8 cellular contexts compared by ENCODE assay signal in the genomic region with DNA sequence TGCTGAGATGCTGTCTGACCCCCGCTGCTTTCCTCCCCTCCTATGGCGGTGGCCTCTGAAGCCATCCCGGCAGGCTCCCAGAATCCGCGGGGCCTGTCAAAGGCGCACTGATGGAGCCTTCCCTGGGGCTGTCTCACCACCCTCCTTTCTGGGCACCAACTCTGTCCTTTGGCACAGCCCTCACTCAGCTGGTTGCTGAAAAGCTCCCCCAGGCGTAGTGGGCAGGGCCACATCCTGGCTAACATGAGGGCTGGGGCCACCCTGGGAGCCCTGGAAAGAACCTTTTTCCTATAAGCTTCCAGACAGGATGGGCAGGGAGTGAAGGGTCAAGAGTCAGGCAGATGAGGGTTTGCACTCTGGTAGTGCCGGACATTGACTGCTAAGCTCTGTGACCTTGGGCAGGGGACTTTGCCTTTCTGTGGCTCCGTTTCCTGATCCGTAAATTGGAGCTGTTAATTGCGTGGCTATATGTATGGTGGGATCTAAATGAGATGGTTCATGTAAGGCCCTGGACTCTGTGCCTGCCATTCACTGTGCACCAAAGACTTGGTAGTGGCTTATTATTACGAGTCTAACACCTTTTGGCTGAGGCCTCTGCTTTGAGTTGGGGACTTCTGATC. TPM values are rescaled to one million over a fixed set of nuclear protein-coding genes. Genes with fewer than 3 reads are reported as not detected.
DNase-seq lines count a peak whose midpoint lies in the region; ATAC-seq and TF ChIP-seq lines count a peak whose summit lies in the region.

No MANE protein-coding gene starts in this region.

- H3K4me3 ChIP-seq in HL-60 (replicated peaks; ENCODE audit: insufficient read depth, low read length) (no peak overlapping the region), hepatocyte (no peak overlapping the region)

- H3K4me1 Mint-ChIP-seq in activated CD4-positive, alpha-beta memory T cell treated with anti-CD3 and anti-CD28 coated beads, Interleukin-2, amount 10 ng/mL, durations not matched to agents 7 days and 5 days = peaks cover 72% of the 10 kb centered on the region
- peaks cover 64% of the 10 kb centered on the region for H3K4me1 Mint-ChIP-seq in stimulated activated effector memory CD8-positive, alpha-beta T cell treated with anti-CD3 and anti-CD28 coated beads, Interleukin-12 subunit alpha, Interleukin-12 subunit beta, amount 100 ng/mL, for 72 hours

- H3K79me2 ChIP-seq in hepatocyte = peaks cover 78% of the 10 kb centered on the region

- no peaks in the 10 kb centered on the region for H3K9me2 ChIP-seq in hepatocyte (replicated peaks; ENCODE audit: insufficient read depth)

- no peak for TF ChIP-seq CTCF in HL-60 (IDR thresholded peaks at IDR 0.05; ENCODE audit: insufficient read depth, low read length)
- no peak for TF ChIP-seq CTCF in hepatocyte (IDR thresholded peaks at IDR 0.05; ENCODE audit: poor library complexity)

- peaks cover 71% of the 10 kb centered on the region for H4K20me1 ChIP-seq in hepatocyte (ENCODE audit: insufficient read depth, poor library complexity, severe bottlenecking)

- H3K36me3 Mint-ChIP-seq in activated CD4-positive, alpha-beta memory T cell treated with anti-CD3 and anti-CD28 coated beads, Interleukin-2, amount 10 ng/mL, durations not matched to agents 7 days and 5 days (ENCODE audit: low read depth) = peaks cover 64% of the 10 kb centered on the region
- peaks cover 95% of the 10 kb centered on the region for H3K36me3 Mint-ChIP-seq in stimulated activated effector memory CD8-positive, alpha-beta T cell treated with anti-CD3 and anti-CD28 coated beads, Interleukin-12 subunit alpha, Interleukin-12 subunit beta, amount 100 ng/mL, for 72 hours

- H3K4me2 ChIP-seq in hepatocyte = no peak overlapping the region

- no peak overlapping the region for H2AFZ ChIP-seq in hepatocyte

- H3K27me3 ChIP-seq in HL-60 (ENCODE audit: insufficient read depth, poor library complexity, severe bottlenecking) (no peaks in the 10 kb centered on the region), hepatocyte (no peaks in the 10 kb centered on the region)

- 86% methylated on average over 12 of the region's 12 CpGs for WGBS in hepatocyte (ENCODE audit: low lambda C conversion rate, missing lambda C conversion rate)

- H3K36me3 ChIP-seq in hepatocyte (replicated peaks; ENCODE audit: insufficient read depth, low read depth) = no peaks in the 10 kb centered on the region

- no peaks in the 10 kb centered on the region for H3K9me3 ChIP-seq in hepatocyte (ENCODE audit: low read depth)

- no peaks in the 10 kb centered on the region for H3K9me3 Mint-ChIP-seq in activated CD4-positive, alpha-beta memory T cell treated with anti-CD3 and anti-CD28 coated beads, Interleukin-2, amount 10 ng/mL, durations not matched to agents 7 days and 5 days
- no peaks in the 10 kb centered on the region for H3K9me3 Mint-ChIP-seq in stimulated activated effector memory CD8-positive, alpha-beta T cell treated with anti-CD3 and anti-CD28 coated beads, Interleukin-12 subunit alpha, Interleukin-12 subunit beta, amount 100 ng/mL, for 72 hours

- peaks cover 35% of the 10 kb centered on the region for H3K4me1 ChIP-seq in hepatocyte (ENCODE audit: insufficient read depth)

- H3K27ac Mint-ChIP-seq in activated CD4-positive, alpha-beta memory T cell treated with anti-CD3 and anti-CD28 coated beads, Interleukin-2, amount 10 ng/mL, durations not matched to agents 7 days and 5 days = peak overlapping the region; percentile 89
- H3K27ac Mint-ChIP-seq in stimulated activated effector memory CD8-positive, alpha-beta T cell treated with anti-CD3 and anti-CD28 coated beads, Interleukin-12 subunit alpha, Interleukin-12 subunit beta, amount 100 ng/mL, for 72 hours = peak overlapping the region; percentile 97

- no peak for DNase-seq in HL-60 (ENCODE audit: low read depth in 1 of 2, low spot score in 1 of 2)
- no peak for DNase-seq in activated CD4-positive, alpha-beta memory T cell treated with anti-CD3 and anti-CD28 coated beads, Interleukin-2, amount 10 ng/mL, durations not matched to agents 7 days and 5 days
- DNase-seq in hepatocyte (ENCODE audit: low spot score) = no peak
- no peak for DNase-seq in stimulated activated effector memory CD8-positive, alpha-beta T cell treated with anti-CD3 and anti-CD28 coated beads, Interleukin-12 subunit alpha, Interleukin-12 subunit beta, amount 100 ng/mL, for 72 hours (ENCODE audit: low spot score in 2 of 2)
- DNase-seq in cerebellum (ENCODE audit: low spot score) = no peak
- no peak for DNase-seq in GDM1 (lab: John Stamatoyannopoulos, UW)
- DNase-seq in glomerular visceral epithelial cell (ENCODE audit: extremely low spot score) = no peak

- no peak for ATAC-seq in stimulated activated effector memory CD8-positive, alpha-beta T cell treated with anti-CD3 and anti-CD28 coated beads, Interleukin-12 subunit alpha, Interleukin-12 subunit beta, amount 100 ng/mL, for 72 hours
- ATAC-seq in GM21526 (IDR thresholded peaks at IDR 0.05; ENCODE audit: low FRiP score, unreplicated experiment) = no peak

- H3K27ac ChIP-seq in HL-60 (replicated peaks) (peak overlapping the region; percentile 96), hepatocyte (peak overlapping the region; percentile 69)

- CTCF ChIA-PET in activated CD4-positive, alpha-beta memory T cell treated with anti-CD3 and anti-CD28 coated beads, Interleukin-2, amount 10 ng/mL, durations not matched to agents 7 days and 5 days (lab: Charles Lee) = interaction anchor here (1.2 to 5.5 kb wide), 7 partner anchors 9 to 44 kb away, joined by 3 to 29 read pairs (median 6); a partner anchor contains a TSS

- POLR2A ChIA-PET in activated CD4-positive, alpha-beta memory T cell treated with anti-CD3 and anti-CD28 coated beads, Interleukin-2, amount 10 ng/mL, durations not matched to agents 7 days and 5 days (lab: Charles Lee) = interaction anchor here (1.0 to 9.1 kb wide), 14 partner anchors 8 to 255 kb away, joined by 3 to 144 read pairs (median 6); a partner anchor contains a TSS

- H3K4me3 Mint-ChIP-seq in activated CD4-positive, alpha-beta memory T cell treated with anti-CD3 and anti-CD28 coated beads, Interleukin-2, amount 10 ng/mL, durations not matched to agents 7 days and 5 days = peak overlapping the region; percentile 45
- peak overlapping the region; percentile 77 for H3K4me3 Mint-ChIP-seq in stimulated activated effector memory CD8-positive, alpha-beta T cell treated with anti-CD3 and anti-CD28 coated beads, Interleukin-12 subunit alpha, Interleukin-12 subunit beta, amount 100 ng/mL, for 72 hours

- H3K27me3 Mint-ChIP-seq in activated CD4-positive, alpha-beta memory T cell treated with anti-CD3 and anti-CD28 coated beads, Interleukin-2, amount 10 ng/mL, durations not matched to agents 7 days and 5 days = no peaks in the 10 kb centered on the region

RNA-seq across cellular contexts. Expression of a gene that starts 27.9 kb away (rescaled TPM):
- 100 to 1,000 TPM; 193 to 196 TPM for total RNA-seq in activated CD4-positive, alpha-beta memory T cell treated with anti-CD3 and anti-CD28 coated beads, Interleukin-2, amount 10 ng/mL, durations not matched to agents 7 days and 5 days
- total RNA-seq in hepatocyte = 214 and 238 TPM in 2 replicates
- 131 and 141 TPM in 2 replicates for polyA plus RNA-seq in hepatocyte
- total RNA-seq in cerebellum = 49.1 TPM

RNA-seq across cellular contexts. Expression of a gene that starts 44.3 kb away (rescaled TPM):
- total RNA-seq in activated CD4-positive, alpha-beta memory T cell treated with anti-CD3 and anti-CD28 coated beads, Interleukin-2, amount 10 ng/mL, durations not matched to agents 7 days and 5 days = 100 to 1,000 TPM; 933 to 960 TPM
- 1,384 and 1,482 TPM in 2 replicates for total RNA-seq in hepatocyte
- 479 and 491 TPM in 2 replicates for polyA plus RNA-seq in hepatocyte
- total RNA-seq in cerebellum = 723 TPM
